1 cellular context compared by ENCODE assay signal in genomic region chr6:157823523-157824370, GRCh38.
A peak's percentile ranks its signal among the peaks of the same experiment; 100 is the strongest.
TF ChIP-seq lines count a peak whose summit lies in the region.

No MANE protein-coding gene starts in this region.

TF ChIP-seq in K562, 482 proteins besides CTCF, POLR2A, EP300 and RAD21 (continued from another document and continues in another):
- TF ChIP-seq CHD4 (IDR thresholded peaks at IDR 0.05; ENCODE audit: insufficient read depth, insufficient replicate concordance, low read depth, low read length, poor library complexity, severe bottlenecking) = peak; percentile 42
- TF ChIP-seq E2F1 (CRISPR knock-in tag; IDR thresholded peaks at IDR 0.05) = no peak
- TF ChIP-seq ZNF41 (CRISPR knock-in tag; conservative IDR thresholded peaks at IDR 0.05) = no peak
- no peak for TF ChIP-seq ZZZ3 (IDR thresholded peaks at IDR 0.05)
- TF ChIP-seq, protein P1, sequence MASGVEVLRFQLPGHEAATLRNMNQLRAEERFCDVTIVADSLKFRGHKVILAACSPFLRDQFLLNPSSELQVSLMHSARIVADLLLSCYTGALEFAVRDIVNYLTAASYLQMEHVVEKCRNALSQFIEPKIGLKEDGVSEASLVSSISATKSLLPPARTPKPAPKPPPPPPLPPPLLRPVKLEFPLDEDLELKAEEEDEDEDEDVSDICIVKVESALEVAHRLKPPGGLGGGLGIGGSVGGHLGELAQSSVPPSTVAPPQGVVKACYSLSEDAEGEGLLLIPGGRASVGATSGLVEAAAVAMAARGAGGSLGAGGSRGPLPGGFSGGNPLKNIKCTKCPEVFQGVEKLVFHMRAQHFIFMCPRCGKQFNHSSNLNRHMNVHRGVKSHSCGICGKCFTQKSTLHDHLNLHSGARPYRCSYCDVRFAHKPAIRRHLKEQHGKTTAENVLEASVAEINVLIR (CRISPR knock-in tag; IDR thresholded peaks at IDR 0.05) = no peak
- no peak for TF ChIP-seq KLF1 (tag; IDR thresholded peaks at IDR 0.05)
- peak; percentile 63 for TF ChIP-seq SMARCC2 (IDR thresholded peaks at IDR 0.05; ENCODE audit: low read depth)
- 0 out of 2 replicates have a peak, but pooled peaks have one; percentile 12 for TF ChIP-seq ZC3H11A (IDR thresholded peaks at IDR 0.05; ENCODE audit: low read depth, low read length)
- no peak for TF ChIP-seq ATF1 (CRISPR knock-in tag; IDR thresholded peaks at IDR 0.05)
- TF ChIP-seq ATF1 (tag; IDR thresholded peaks at IDR 0.05) = peak; percentile 82
- TF ChIP-seq PRMT5 (CRISPR knock-in tag; IDR thresholded peaks at IDR 0.05) = no peak
- no peak; a peak in 1 of 4 replicates for TF ChIP-seq FOXA3 (CRISPR knock-in tag; conservative IDR thresholded peaks at IDR 0.05 in 1 of 2, IDR thresholded peaks at IDR 0.05 in 1 of 2)
- TF ChIP-seq ARNT (IDR thresholded peaks at IDR 0.05) = peak in 1 of 2 experiments; percentile 79; a peak in 2 of 4 replicates
- TF ChIP-seq NR2F6 (CRISPR knock-in tag; IDR thresholded peaks at IDR 0.05) = no peak
- TF ChIP-seq HNRNPH1 (optimal IDR thresholded peaks at IDR 0.05; ENCODE audit: low read depth, low read length) = no peak
- TF ChIP-seq GTF2A2 (tag; IDR thresholded peaks at IDR 0.05) = no peak
- peak; percentile 63 for TF ChIP-seq NEUROD1 (IDR thresholded peaks at IDR 0.05; ENCODE audit: borderline replicate concordance, low read depth, low read length, partially characterized antibody)
- TF ChIP-seq PHF21A (IDR thresholded peaks at IDR 0.05; ENCODE audit: borderline replicate concordance, low read depth) = no peak
- no peak for TF ChIP-seq GTF2E2 (tag; IDR thresholded peaks at IDR 0.05)
- TF ChIP-seq, protein P2, sequence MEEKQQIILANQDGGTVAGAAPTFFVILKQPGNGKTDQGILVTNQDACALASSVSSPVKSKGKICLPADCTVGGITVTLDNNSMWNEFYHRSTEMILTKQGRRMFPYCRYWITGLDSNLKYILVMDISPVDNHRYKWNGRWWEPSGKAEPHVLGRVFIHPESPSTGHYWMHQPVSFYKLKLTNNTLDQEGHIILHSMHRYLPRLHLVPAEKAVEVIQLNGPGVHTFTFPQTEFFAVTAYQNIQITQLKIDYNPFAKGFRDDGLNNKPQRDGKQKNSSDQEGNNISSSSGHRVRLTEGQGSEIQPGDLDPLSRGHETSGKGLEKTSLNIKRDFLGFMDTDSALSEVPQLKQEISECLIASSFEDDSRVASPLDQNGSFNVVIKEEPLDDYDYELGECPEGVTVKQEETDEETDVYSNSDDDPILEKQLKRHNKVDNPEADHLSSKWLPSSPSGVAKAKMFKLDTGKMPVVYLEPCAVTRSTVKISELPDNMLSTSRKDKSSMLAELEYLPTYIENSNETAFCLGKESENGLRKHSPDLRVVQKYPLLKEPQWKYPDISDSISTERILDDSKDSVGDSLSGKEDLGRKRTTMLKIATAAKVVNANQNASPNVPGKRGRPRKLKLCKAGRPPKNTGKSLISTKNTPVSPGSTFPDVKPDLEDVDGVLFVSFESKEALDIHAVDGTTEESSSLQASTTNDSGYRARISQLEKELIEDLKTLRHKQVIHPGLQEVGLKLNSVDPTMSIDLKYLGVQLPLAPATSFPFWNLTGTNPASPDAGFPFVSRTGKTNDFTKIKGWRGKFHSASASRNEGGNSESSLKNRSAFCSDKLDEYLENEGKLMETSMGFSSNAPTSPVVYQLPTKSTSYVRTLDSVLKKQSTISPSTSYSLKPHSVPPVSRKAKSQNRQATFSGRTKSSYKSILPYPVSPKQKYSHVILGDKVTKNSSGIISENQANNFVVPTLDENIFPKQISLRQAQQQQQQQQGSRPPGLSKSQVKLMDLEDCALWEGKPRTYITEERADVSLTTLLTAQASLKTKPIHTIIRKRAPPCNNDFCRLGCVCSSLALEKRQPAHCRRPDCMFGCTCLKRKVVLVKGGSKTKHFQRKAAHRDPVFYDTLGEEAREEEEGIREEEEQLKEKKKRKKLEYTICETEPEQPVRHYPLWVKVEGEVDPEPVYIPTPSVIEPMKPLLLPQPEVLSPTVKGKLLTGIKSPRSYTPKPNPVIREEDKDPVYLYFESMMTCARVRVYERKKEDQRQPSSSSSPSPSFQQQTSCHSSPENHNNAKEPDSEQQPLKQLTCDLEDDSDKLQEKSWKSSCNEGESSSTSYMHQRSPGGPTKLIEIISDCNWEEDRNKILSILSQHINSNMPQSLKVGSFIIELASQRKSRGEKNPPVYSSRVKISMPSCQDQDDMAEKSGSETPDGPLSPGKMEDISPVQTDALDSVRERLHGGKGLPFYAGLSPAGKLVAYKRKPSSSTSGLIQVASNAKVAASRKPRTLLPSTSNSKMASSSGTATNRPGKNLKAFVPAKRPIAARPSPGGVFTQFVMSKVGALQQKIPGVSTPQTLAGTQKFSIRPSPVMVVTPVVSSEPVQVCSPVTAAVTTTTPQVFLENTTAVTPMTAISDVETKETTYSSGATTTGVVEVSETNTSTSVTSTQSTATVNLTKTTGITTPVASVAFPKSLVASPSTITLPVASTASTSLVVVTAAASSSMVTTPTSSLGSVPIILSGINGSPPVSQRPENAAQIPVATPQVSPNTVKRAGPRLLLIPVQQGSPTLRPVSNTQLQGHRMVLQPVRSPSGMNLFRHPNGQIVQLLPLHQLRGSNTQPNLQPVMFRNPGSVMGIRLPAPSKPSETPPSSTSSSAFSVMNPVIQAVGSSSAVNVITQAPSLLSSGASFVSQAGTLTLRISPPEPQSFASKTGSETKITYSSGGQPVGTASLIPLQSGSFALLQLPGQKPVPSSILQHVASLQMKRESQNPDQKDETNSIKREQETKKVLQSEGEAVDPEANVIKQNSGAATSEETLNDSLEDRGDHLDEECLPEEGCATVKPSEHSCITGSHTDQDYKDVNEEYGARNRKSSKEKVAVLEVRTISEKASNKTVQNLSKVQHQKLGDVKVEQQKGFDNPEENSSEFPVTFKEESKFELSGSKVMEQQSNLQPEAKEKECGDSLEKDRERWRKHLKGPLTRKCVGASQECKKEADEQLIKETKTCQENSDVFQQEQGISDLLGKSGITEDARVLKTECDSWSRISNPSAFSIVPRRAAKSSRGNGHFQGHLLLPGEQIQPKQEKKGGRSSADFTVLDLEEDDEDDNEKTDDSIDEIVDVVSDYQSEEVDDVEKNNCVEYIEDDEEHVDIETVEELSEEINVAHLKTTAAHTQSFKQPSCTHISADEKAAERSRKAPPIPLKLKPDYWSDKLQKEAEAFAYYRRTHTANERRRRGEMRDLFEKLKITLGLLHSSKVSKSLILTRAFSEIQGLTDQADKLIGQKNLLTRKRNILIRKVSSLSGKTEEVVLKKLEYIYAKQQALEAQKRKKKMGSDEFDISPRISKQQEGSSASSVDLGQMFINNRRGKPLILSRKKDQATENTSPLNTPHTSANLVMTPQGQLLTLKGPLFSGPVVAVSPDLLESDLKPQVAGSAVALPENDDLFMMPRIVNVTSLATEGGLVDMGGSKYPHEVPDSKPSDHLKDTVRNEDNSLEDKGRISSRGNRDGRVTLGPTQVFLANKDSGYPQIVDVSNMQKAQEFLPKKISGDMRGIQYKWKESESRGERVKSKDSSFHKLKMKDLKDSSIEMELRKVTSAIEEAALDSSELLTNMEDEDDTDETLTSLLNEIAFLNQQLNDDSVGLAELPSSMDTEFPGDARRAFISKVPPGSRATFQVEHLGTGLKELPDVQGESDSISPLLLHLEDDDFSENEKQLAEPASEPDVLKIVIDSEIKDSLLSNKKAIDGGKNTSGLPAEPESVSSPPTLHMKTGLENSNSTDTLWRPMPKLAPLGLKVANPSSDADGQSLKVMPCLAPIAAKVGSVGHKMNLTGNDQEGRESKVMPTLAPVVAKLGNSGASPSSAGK (IDR thresholded peaks at IDR 0.05) = no peak
- no peak; the same call in 1 of the 2 replicates for TF ChIP-seq MED1 (CRISPR knock-in tag; IDR thresholded peaks at IDR 0.05; ENCODE audit: borderline replicate concordance)
- TF ChIP-seq ZSCAN32 (CRISPR knock-in tag; IDR thresholded peaks at IDR 0.05) = no peak
- no peak for TF ChIP-seq PHB2 (IDR thresholded peaks at IDR 0.05; ENCODE audit: low read depth)
- no peak for TF ChIP-seq SMARCA4 (IDR thresholded peaks at IDR 0.05)
- no peak; the same call in none of the 2 replicates for TF ChIP-seq LCOR (CRISPR knock-in tag; IDR thresholded peaks at IDR 0.05)
- no peak for TF ChIP-seq GATA2 (CRISPR knock-in tag; IDR thresholded peaks at IDR 0.05)
- TF ChIP-seq, protein P3, sequence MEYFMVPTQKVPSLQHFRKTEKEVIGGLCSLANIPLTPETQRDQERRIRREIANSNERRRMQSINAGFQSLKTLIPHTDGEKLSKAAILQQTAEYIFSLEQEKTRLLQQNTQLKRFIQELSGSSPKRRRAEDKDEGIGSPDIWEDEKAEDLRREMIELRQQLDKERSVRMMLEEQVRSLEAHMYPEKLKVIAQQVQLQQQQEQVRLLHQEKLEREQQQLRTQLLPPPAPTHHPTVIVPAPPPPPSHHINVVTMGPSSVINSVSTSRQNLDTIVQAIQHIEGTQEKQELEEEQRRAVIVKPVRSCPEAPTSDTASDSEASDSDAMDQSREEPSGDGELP (CRISPR knock-in tag; IDR thresholded peaks at IDR 0.05; ENCODE audit: borderline replicate concordance) = no peak; the same call in 1 of the 2 replicates
- no peak for TF ChIP-seq ZNF655 (CRISPR knock-in tag; IDR thresholded peaks at IDR 0.05)
- TF ChIP-seq TCF7L2 (IDR thresholded peaks at IDR 0.05; ENCODE audit: low read depth, low read length) = no peak
- no peak for TF ChIP-seq OTX1 (CRISPR knock-in tag; IDR thresholded peaks at IDR 0.05)
- no peak for TF ChIP-seq CBFB (CRISPR knock-in tag; IDR thresholded peaks at IDR 0.05)
- TF ChIP-seq, protein P4, sequence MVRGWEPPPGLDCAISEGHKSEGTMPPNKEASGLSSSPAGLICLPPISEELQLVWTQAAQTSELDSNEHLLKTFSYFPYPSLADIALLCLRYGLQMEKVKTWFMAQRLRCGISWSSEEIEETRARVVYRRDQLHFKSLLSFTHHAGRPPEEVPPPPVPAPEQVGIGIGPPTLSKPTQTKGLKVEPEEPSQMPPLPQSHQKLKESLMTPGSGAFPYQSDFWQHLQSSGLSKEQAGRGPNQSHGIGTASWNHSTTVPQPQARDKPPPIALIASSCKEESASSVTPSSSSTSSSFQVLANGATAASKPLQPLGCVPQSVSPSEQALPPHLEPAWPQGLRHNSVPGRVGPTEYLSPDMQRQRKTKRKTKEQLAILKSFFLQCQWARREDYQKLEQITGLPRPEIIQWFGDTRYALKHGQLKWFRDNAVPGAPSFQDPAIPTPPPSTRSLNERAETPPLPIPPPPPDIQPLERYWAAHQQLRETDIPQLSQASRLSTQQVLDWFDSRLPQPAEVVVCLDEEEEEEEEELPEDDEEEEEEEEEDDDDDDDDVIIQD (CRISPR knock-in tag; IDR thresholded peaks at IDR 0.05) = no peak
- TF ChIP-seq, protein P5, sequence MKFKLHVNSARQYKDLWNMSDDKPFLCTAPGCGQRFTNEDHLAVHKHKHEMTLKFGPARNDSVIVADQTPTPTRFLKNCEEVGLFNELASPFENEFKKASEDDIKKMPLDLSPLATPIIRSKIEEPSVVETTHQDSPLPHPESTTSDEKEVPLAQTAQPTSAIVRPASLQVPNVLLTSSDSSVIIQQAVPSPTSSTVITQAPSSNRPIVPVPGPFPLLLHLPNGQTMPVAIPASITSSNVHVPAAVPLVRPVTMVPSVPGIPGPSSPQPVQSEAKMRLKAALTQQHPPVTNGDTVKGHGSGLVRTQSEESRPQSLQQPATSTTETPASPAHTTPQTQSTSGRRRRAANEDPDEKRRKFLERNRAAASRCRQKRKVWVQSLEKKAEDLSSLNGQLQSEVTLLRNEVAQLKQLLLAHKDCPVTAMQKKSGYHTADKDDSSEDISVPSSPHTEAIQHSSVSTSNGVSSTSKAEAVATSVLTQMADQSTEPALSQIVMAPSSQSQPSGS (CRISPR knock-in tag; IDR thresholded peaks at IDR 0.05) = no peak
- peak; percentile 89 for TF ChIP-seq RBBP5 (IDR thresholded peaks at IDR 0.05; ENCODE audit: borderline replicate concordance, insufficient read depth, low read length, poor library complexity, severe bottlenecking)
- TF ChIP-seq C11orf30 (IDR thresholded peaks at IDR 0.05; ENCODE audit: low read depth) = peak; percentile 50
- no peak for TF ChIP-seq E2F5 (CRISPR knock-in tag; IDR thresholded peaks at IDR 0.05)
- TF ChIP-seq, protein P6, sequence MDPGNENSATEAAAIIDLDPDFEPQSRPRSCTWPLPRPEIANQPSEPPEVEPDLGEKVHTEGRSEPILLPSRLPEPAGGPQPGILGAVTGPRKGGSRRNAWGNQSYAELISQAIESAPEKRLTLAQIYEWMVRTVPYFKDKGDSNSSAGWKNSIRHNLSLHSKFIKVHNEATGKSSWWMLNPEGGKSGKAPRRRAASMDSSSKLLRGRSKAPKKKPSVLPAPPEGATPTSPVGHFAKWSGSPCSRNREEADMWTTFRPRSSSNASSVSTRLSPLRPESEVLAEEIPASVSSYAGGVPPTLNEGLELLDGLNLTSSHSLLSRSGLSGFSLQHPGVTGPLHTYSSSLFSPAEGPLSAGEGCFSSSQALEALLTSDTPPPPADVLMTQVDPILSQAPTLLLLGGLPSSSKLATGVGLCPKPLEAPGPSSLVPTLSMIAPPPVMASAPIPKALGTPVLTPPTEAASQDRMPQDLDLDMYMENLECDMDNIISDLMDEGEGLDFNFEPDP (CRISPR knock-in tag; IDR thresholded peaks at IDR 0.05) = no peak
- TF ChIP-seq CBFA2T2 (conservative IDR thresholded peaks at IDR 0.05) = no peak
- TF ChIP-seq ZNF232 (CRISPR knock-in tag; IDR thresholded peaks at IDR 0.05) = 0 out of 2 replicates have a peak, but pooled peaks have one; percentile 25
